Comparison of ENCODE assay signal across 16 cellular contexts in genomic region chr21:32705901-32706300, GRCh38. TPM values are rescaled to one million over a fixed set of nuclear protein-coding genes. Genes with fewer than 3 reads are reported as not detected.
DNase-seq lines count a peak whose midpoint lies in the region; ATAC-seq and TF ChIP-seq lines count a peak whose summit lies in the region.
"Had no signal": no experiment of that assay in that cellular context is flagged by ENCODE, and none has a peak within 500 bp of the region (broad histone marks: within the 10 kb centered on the region; RNA-seq: fewer than 3 reads in every experiment).

No MANE protein-coding gene starts in this region.

- intact Hi-C loops in activated CD4-positive, alpha-beta T cell treated with anti-CD3 and anti-CD28 coated beads for 36 hours (cut with DNase I, micrococcal nuclease) = no loop called here
- intact Hi-C loops in head of caudate nucleus (cut with DNase I) = no loop called here

- no peaks in the 10 kb centered on the region for H3K27me3 Mint-ChIP-seq in activated CD4-positive, alpha-beta T cell treated with anti-CD3 and anti-CD28 coated beads for 36 hours
- H3K27me3 Mint-ChIP-seq in activated CD4-positive, alpha-beta T cell treated with anti-CD3 and anti-CD28 coated beads, Interleukin-2, amount 10 ng/mL, durations not matched to agents 7 days and 5 days = no peaks in the 10 kb centered on the region
- no peaks in the 10 kb centered on the region for H3K27me3 Mint-ChIP-seq in stimulated activated naive CD8-positive, alpha-beta T cell treated with anti-CD3 and anti-CD28 coated beads, Interleukin-15, amount 100 ng/mL, for 72 hours
- H3K27me3 Mint-ChIP-seq in nephron progenitor cell (ENCODE audit: low read depth, poor library complexity) = peaks cover 4% of the 10 kb centered on the region
- H3K27me3 Mint-ChIP-seq: CD4-positive, alpha-beta T cell had no signal

- no peaks in the 10 kb centered on the region for H3K9me3 Mint-ChIP-seq in activated CD4-positive, alpha-beta T cell treated with anti-CD3 and anti-CD28 coated beads for 36 hours (ENCODE audit: low read depth)
- no peaks in the 10 kb centered on the region for H3K9me3 Mint-ChIP-seq in activated CD4-positive, alpha-beta T cell treated with anti-CD3 and anti-CD28 coated beads, Interleukin-2, amount 10 ng/mL, durations not matched to agents 7 days and 5 days
- H3K9me3 Mint-ChIP-seq in stimulated activated naive CD8-positive, alpha-beta T cell treated with anti-CD3 and anti-CD28 coated beads, Interleukin-15, amount 100 ng/mL, for 72 hours = no peaks in the 10 kb centered on the region
- H3K9me3 Mint-ChIP-seq in nephron progenitor cell = peaks cover 4% of the 10 kb centered on the region
- H3K9me3 Mint-ChIP-seq: CD4-positive, alpha-beta T cell; H9 had no signal

- H3K4me3 Mint-ChIP-seq in activated CD4-positive, alpha-beta T cell treated with anti-CD3 and anti-CD28 coated beads for 36 hours = no peak overlapping the region
- H3K4me3 Mint-ChIP-seq in activated CD4-positive, alpha-beta T cell treated with anti-CD3 and anti-CD28 coated beads, Interleukin-2, amount 10 ng/mL, durations not matched to agents 7 days and 5 days = no peak overlapping the region
- no peak overlapping the region for H3K4me3 Mint-ChIP-seq in stimulated activated naive CD8-positive, alpha-beta T cell treated with anti-CD3 and anti-CD28 coated beads, Interleukin-15, amount 100 ng/mL, for 72 hours
- H3K4me3 Mint-ChIP-seq in nephron progenitor cell = no peak overlapping the region
- H3K4me3 Mint-ChIP-seq: CD4-positive, alpha-beta T cell; H9 had no signal

- H3K4me1 Mint-ChIP-seq in activated CD4-positive, alpha-beta T cell treated with anti-CD3 and anti-CD28 coated beads for 36 hours = peaks cover 23% of the 10 kb centered on the region
- H3K4me1 Mint-ChIP-seq in activated CD4-positive, alpha-beta T cell treated with anti-CD3 and anti-CD28 coated beads, Interleukin-2, amount 10 ng/mL, durations not matched to agents 7 days and 5 days = peaks cover 18% of the 10 kb centered on the region
- H3K4me1 Mint-ChIP-seq in stimulated activated naive CD8-positive, alpha-beta T cell treated with anti-CD3 and anti-CD28 coated beads, Interleukin-15, amount 100 ng/mL, for 72 hours = peaks cover 28% of the 10 kb centered on the region
- no peaks in the 10 kb centered on the region for H3K4me1 Mint-ChIP-seq in nephron progenitor cell

- H3K4me2 ChIP-seq in mesendoderm (ENCODE audit: low read length) = no peak overlapping the region
- H3K4me2 ChIP-seq: A549 had no signal

- no peak overlapping the region for H4K5ac ChIP-seq in mesendoderm (ENCODE audit: low read length)

- no peak overlapping the region for H3K27ac ChIP-seq in mesendoderm (ENCODE audit: low read depth, low read length)
- H3K27ac ChIP-seq: 22Rv1, A549, C4-2B had no signal

- POLR2A ChIA-PET in activated CD4-positive, alpha-beta T cell treated with anti-CD3 and anti-CD28 coated beads for 36 hours (lab: Charles Lee) = no interaction called here
- POLR2A ChIA-PET in activated CD4-positive, alpha-beta T cell treated with anti-CD3 and anti-CD28 coated beads, Interleukin-2, amount 10 ng/mL, durations not matched to agents 7 days and 5 days (lab: Charles Lee) = no interaction called here

- WGBS in mesendoderm (ENCODE audit: extremely low coverage, insufficient coverage, low lambda C conversion rate) = no CpG with 5 or more reads among the region's 4 CpGs

- no peak overlapping the region for H2BK15ac ChIP-seq in mesendoderm (replicated peaks; ENCODE audit: low read depth)

- H3K36me3 Mint-ChIP-seq in activated CD4-positive, alpha-beta T cell treated with anti-CD3 and anti-CD28 coated beads for 36 hours (ENCODE audit: low read depth) = peaks cover 6% of the 10 kb centered on the region
- H3K36me3 Mint-ChIP-seq in activated CD4-positive, alpha-beta T cell treated with anti-CD3 and anti-CD28 coated beads, Interleukin-2, amount 10 ng/mL, durations not matched to agents 7 days and 5 days (ENCODE audit: low read depth) = peaks cover 6% of the 10 kb centered on the region
- H3K36me3 Mint-ChIP-seq in nephron progenitor cell (ENCODE audit: low read depth) = no peaks in the 10 kb centered on the region

- no peak for TF ChIP-seq CTCF in nephron progenitor cell (IDR thresholded peaks at IDR 0.05)

- H3K23ac ChIP-seq in mesendoderm (ENCODE audit: low read length) = no peak overlapping the region

- H3K4me3 ChIP-seq in mesendoderm (ENCODE audit: low read length) = no peak overlapping the region
- H3K4me3 ChIP-seq: A549 had no signal

- H2BK5ac ChIP-seq in mesendoderm (ENCODE audit: low read length) = no peak overlapping the region

- no peaks in the 10 kb centered on the region for H3K27me3 ChIP-seq in mesendoderm (ENCODE audit: insufficient read depth, low read length, poor library complexity)

- CTCF ChIA-PET in activated CD4-positive, alpha-beta T cell treated with anti-CD3 and anti-CD28 coated beads for 36 hours (lab: Charles Lee) = no interaction called here
- CTCF ChIA-PET in activated CD4-positive, alpha-beta T cell treated with anti-CD3 and anti-CD28 coated beads, Interleukin-2, amount 10 ng/mL, durations not matched to agents 7 days and 5 days (lab: Charles Lee) = no interaction called here

- H3K9ac ChIP-seq in mesendoderm (ENCODE audit: low read length) = no peak overlapping the region

- H3K79me1 ChIP-seq in mesendoderm (ENCODE audit: low read length) = peaks cover 2% of the 10 kb centered on the region

- no peak overlapping the region for H3K18ac ChIP-seq in mesendoderm (ENCODE audit: low read length)

- H3K36me3 ChIP-seq in mesendoderm (ENCODE audit: control insufficient read depth, insufficient read depth, low read length) = no peaks in the 10 kb centered on the region

- H4K8ac ChIP-seq in mesendoderm (ENCODE audit: low read depth, low read length) = no peak overlapping the region

- peak overlapping the region; percentile 4 for H3K27ac Mint-ChIP-seq in activated CD4-positive, alpha-beta T cell treated with anti-CD3 and anti-CD28 coated beads for 36 hours
- H3K27ac Mint-ChIP-seq in activated CD4-positive, alpha-beta T cell treated with anti-CD3 and anti-CD28 coated beads, Interleukin-2, amount 10 ng/mL, durations not matched to agents 7 days and 5 days = no peak overlapping the region
- peak overlapping the region in 1 of 2 donors; percentile 66 for H3K27ac Mint-ChIP-seq in stimulated activated naive CD8-positive, alpha-beta T cell treated with anti-CD3 and anti-CD28 coated beads, Interleukin-15, amount 100 ng/mL, for 72 hours
- H3K27ac Mint-ChIP-seq in nephron progenitor cell = no peak overlapping the region
- H3K27ac Mint-ChIP-seq: CD4-positive, alpha-beta T cell had no signal

- peak overlapping the region; percentile 6 for H3K56ac ChIP-seq in mesendoderm (ENCODE audit: low read length)

- no peak overlapping the region for H2BK120ac ChIP-seq in mesendoderm (ENCODE audit: low read depth, low read length)

- peak; percentile 53 for ATAC-seq in activated CD4-positive, alpha-beta T cell treated with anti-CD3 and anti-CD28 coated beads for 36 hours
- peak; percentile 46 for ATAC-seq in stimulated activated naive CD8-positive, alpha-beta T cell treated with anti-CD3 and anti-CD28 coated beads, Interleukin-15, Interleukin-2, amounts not matched to agents 100 U/mL and 50 U/mL, for 24 hours
- no peak for ATAC-seq in stimulated activated naive CD8-positive, alpha-beta T cell treated with anti-CD3 and anti-CD28 coated beads, Interleukin-15, amount 100 ng/mL, for 72 hours
- ATAC-seq: A549 had no signal

- H3K4me1 ChIP-seq in mesendoderm (ENCODE audit: control insufficient read depth, low read depth, low read length) = peaks cover 4% of the 10 kb centered on the region
- H3K4me1 ChIP-seq: A549 had no signal

- no peaks in the 10 kb centered on the region for H3K79me2 ChIP-seq in mesendoderm (ENCODE audit: control insufficient read depth, insufficient read depth, low read length)

- no peak overlapping the region for H2AK5ac ChIP-seq in mesendoderm (ENCODE audit: low read length)

- DNase-seq in activated CD4-positive, alpha-beta T cell treated with anti-CD3 and anti-CD28 coated beads for 36 hours = no peak
- no peak for DNase-seq in activated CD4-positive, alpha-beta T cell treated with anti-CD3 and anti-CD28 coated beads, Interleukin-2, amount 10 ng/mL, durations not matched to agents 7 days and 5 days
- no peak for DNase-seq in stimulated activated naive CD8-positive, alpha-beta T cell treated with anti-CD3 and anti-CD28 coated beads, Interleukin-15, Interleukin-2, amounts not matched to agents 100 U/mL and 50 U/mL, for 24 hours
- DNase-seq in stimulated activated naive CD8-positive, alpha-beta T cell treated with anti-CD3 and anti-CD28 coated beads, Interleukin-15, amount 100 ng/mL, for 72 hours = no peak
- DNase-seq in mesendoderm (no peak), head of caudate nucleus (no peak), nephron progenitor cell (no peak)
- DNase-seq in stimulated activated CD8-positive, alpha-beta memory T cell treated with anti-CD3 and anti-CD28 coated beads, Interleukin-4, amount 100 ng/mL, for 48 hours = no peak
- DNase-seq: AML-193; Caco-2; CD4-positive, alpha-beta T cell; GOT3; H9 had no signal

- H3K4ac ChIP-seq in mesendoderm (ENCODE audit: low read depth, low read length) = no peak overlapping the region

RNA-seq across cellular contexts. Expression of gene SYNJ1, which starts 21.9 kb away (rescaled TPM):
- total RNA-seq in activated CD4-positive, alpha-beta T cell treated with anti-CD3 and anti-CD28 coated beads for 36 hours = 10 to 100 TPM in 1 of 2 experiments, 1 to 10 TPM in 1; 6.3 to 10.5 TPM
- 10 to 100 TPM; 16.1 to 21.1 TPM for total RNA-seq in activated CD4-positive, alpha-beta T cell treated with anti-CD3 and anti-CD28 coated beads, Interleukin-2, amount 10 ng/mL, durations not matched to agents 7 days and 5 days
- polyA plus RNA-seq in mesendoderm (2013, experiment 1 of 2) = 2.8 TPM
- 3.4 TPM for polyA plus RNA-seq in mesendoderm (2013, experiment 2 of 2)
